Comparison of ENCODE assay signal across 13 cellular contexts in genomic region chr6:132491303-132491702, GRCh38. TPM values are rescaled to one million over a fixed set of nuclear protein-coding genes. Genes with fewer than 3 reads are reported as not detected.
A peak's percentile ranks its signal among the peaks of the same experiment; 100 is the strongest.
DNase-seq lines count a peak whose midpoint lies in the region; ATAC-seq, FAIRE-seq and TF ChIP-seq lines count a peak whose summit lies in the region.
"Had no signal": no experiment of that assay in that cellular context is flagged by ENCODE, and none has a peak within 500 bp of the region (broad histone marks: within the 10 kb centered on the region; RNA-seq: fewer than 3 reads in every experiment).

No MANE protein-coding gene starts in this region.

- peaks cover 5% of the 10 kb centered on the region for H3K4me1 ChIP-seq in astrocyte (ENCODE audit: insufficient read depth, low read length)
- peaks cover 55% of the 10 kb centered on the region for H3K4me1 ChIP-seq in left ventricle myocardium inferior

- H3K4me3 ChIP-seq in astrocyte (ENCODE audit: insufficient read depth, low read depth, low read length) = no peak overlapping the region
- no peak overlapping the region for H3K4me3 ChIP-seq in left ventricle myocardium inferior
- H3K4me3 ChIP-seq: upper lobe of left lung had no signal

- no peak for TF ChIP-seq CTCF in astrocyte (IDR thresholded peaks at IDR 0.05; ENCODE audit: insufficient read depth, low read depth, low read length)
- no peak for TF ChIP-seq CTCF in left ventricle myocardium inferior (IDR thresholded peaks at IDR 0.05; ENCODE audit: borderline replicate concordance)

- H3K9me3 Mint-ChIP-seq in astrocyte (ENCODE audit: unreplicated experiment) = peaks cover 12% of the 10 kb centered on the region

- no peak overlapping the region for H2AFZ ChIP-seq in astrocyte (ENCODE audit: low read depth, low read length)

- FAIRE-seq in astrocyte (lab: Jason Lieb, UNC) = no peak

- no peak overlapping the region for H3K4me3 Mint-ChIP-seq in astrocyte (ENCODE audit: unreplicated experiment)
- H3K4me3 Mint-ChIP-seq: CD4-positive, alpha-beta T cell; nephron progenitor cell; T-helper 17 cell had no signal

- H3K27ac Mint-ChIP-seq in astrocyte (ENCODE audit: unreplicated experiment) = no peak overlapping the region
- H3K27ac Mint-ChIP-seq: CD4-positive, alpha-beta T cell; nephron progenitor cell; T-helper 17 cell had no signal

- ATAC-seq in GM21390 (IDR thresholded peaks at IDR 0.05; ENCODE audit: unreplicated experiment) = no peak
- no peak for ATAC-seq in HG03520 (IDR thresholded peaks at IDR 0.05; ENCODE audit: unreplicated experiment)
- ATAC-seq: T-helper 17 cell had no signal

- DNase-seq in stimulated activated naive CD4-positive, alpha-beta T cell treated with Interleukin-2 at 50 U/mL for 16 hours (lab: John Stamatoyannopoulos, UW) = peak; percentile 2
- no peak for DNase-seq in stimulated activated naive CD4-positive, alpha-beta T cell (lab: John Stamatoyannopoulos, UW)
- DNase-seq in astrocyte (ENCODE audit: low read depth) (peak; percentile 43), left ventricle myocardium inferior (no peak), NK-92 (lab: John Stamatoyannopoulos, UW; ENCODE audit: unreplicated experiment) (no peak), NCI-H2227 treated with DMSO at 0.1 percent for 48 hours (lab: John Stamatoyannopoulos, UW) (no peak)
- DNase-seq: CD4-positive, alpha-beta T cell; NCI-H82; nephron progenitor cell; T-helper 17 cell; upper lobe of left lung had no signal

- H4K20me1 ChIP-seq in astrocyte (ENCODE audit: insufficient read depth, low read length) = peaks cover 36% of the 10 kb centered on the region

- H3K4me2 ChIP-seq in astrocyte (ENCODE audit: low read length) = peak overlapping the region; percentile 5

- peaks cover 20% of the 10 kb centered on the region for H3K36me3 Mint-ChIP-seq in astrocyte (ENCODE audit: low read depth, unreplicated experiment)

- H3K4me1 Mint-ChIP-seq in astrocyte (ENCODE audit: low read depth, unreplicated experiment) = peaks cover 2% of the 10 kb centered on the region
- H3K4me1 Mint-ChIP-seq: nephron progenitor cell had no signal

- H3K27me3 ChIP-seq in astrocyte (ENCODE audit: insufficient read depth, low read length) (no peaks in the 10 kb centered on the region), left ventricle myocardium inferior (ENCODE audit: low read depth) (no peaks in the 10 kb centered on the region)
- H3K27me3 ChIP-seq: upper lobe of left lung had no signal

- H3K79me2 ChIP-seq in astrocyte (ENCODE audit: insufficient read depth, low read length) = peaks cover 52% of the 10 kb centered on the region

- H3K27me3 Mint-ChIP-seq in astrocyte (ENCODE audit: low read depth, unreplicated experiment) = no peaks in the 10 kb centered on the region
- H3K27me3 Mint-ChIP-seq: CD4-positive, alpha-beta T cell; T-helper 17 cell had no signal

- H3K27ac ChIP-seq in astrocyte (ENCODE audit: low read depth, low read length) (no peak overlapping the region), left ventricle myocardium inferior (replicated peaks) (peak overlapping the region; percentile 61)

- intact Hi-C loops in left ventricle myocardium inferior (cut with micrococcal nuclease) = no loop called here

- H3K9me3 ChIP-seq in astrocyte (ENCODE audit: insufficient read depth, low read depth, low read length) = no peaks in the 10 kb centered on the region
- no peaks in the 10 kb centered on the region for H3K9me3 ChIP-seq in left ventricle myocardium inferior (replicated peaks)
- H3K9me3 ChIP-seq: upper lobe of left lung had no signal

- no peaks in the 10 kb centered on the region for H3K36me3 ChIP-seq in astrocyte (ENCODE audit: insufficient read depth, low read length)
- no peaks in the 10 kb centered on the region for H3K36me3 ChIP-seq in left ventricle myocardium inferior

- H3K9ac ChIP-seq in astrocyte (ENCODE audit: low read length) = no peak overlapping the region

RNA-seq across cellular contexts. Expression of gene STX7, which starts 21.6 kb away (rescaled TPM):
- total RNA-seq in astrocyte (60.6 and 62.1 TPM in 2 replicates), left ventricle myocardium inferior (48.4 TPM)

RNA-seq across cellular contexts. Expression of gene TAAR9, which starts 46.8 kb away (rescaled TPM):
- not detected in 2 replicates for total RNA-seq in astrocyte
- not detected for total RNA-seq in left ventricle myocardium inferior
- total RNA-seq: CD4-positive, alpha-beta T cell; T-helper 17 cell; upper lobe of left lung had no signal

Comparison
In these comparisons a context has a peak if more than half of its experiments do, and no peak if none do; other contexts are left out.
1. DNase-seq: peak in stimulated activated naive CD4-positive, alpha-beta T cell treated with Interleukin-2 at 50 U/mL for 16 hours (single experiment) and astrocyte (single experiment); none in stimulated activated naive CD4-positive, alpha-beta T cell (0 of 6), left ventricle myocardium inferior (single experiment), NK-92 (single experiment) and NCI-H2227 treated with DMSO at 0.1 percent for 48 hours (single experiment).